In the genomic region with DNA sequence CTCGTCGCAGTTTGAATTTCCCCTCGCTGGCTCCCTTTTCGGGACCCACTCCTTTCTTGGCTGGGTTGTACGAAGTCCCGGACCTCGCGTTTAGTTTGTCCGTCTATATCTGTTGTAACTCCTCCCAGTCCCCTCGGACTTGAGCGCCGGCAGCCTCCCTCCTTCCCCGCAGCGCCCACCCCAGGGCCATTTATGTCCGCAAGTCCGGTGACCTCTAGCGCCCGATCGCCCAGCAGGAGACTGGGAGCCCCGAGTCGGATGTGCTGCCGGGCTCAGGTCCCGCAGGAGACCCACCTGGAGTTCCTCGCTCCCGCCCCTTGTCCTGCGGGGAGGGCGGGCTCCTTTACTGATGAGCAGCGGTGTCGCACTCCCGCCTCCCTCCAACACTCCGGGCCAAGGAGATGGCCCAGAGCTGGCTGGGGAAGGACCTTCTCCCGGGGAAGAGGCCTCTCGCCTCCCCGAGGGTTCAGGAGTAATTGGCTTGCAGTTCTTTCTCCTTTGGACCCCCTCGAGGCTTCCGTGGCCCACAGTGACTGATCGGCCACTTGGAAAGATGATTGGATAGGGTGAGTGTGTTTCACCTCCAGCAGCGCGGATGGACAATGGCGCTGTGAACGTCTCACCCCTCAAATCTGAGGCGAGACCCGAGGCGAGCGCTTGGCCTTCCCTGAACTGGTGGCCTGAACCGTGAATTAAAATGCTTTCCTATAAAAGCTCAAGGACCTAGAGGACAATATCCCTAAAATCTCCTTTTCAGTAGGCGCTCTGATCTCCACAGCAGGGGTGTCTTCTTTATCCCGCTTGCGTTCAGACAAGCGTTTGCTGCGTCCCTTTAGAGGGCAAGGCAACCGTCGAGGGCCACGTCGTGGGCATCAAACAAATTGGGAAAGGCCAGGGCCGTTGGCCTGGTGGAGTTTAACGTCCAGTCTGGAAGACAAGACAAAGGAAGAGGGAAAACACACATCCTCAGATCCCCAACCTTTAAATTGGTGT, we compare ENCODE assay signal across 15 cellular contexts. TPM values are rescaled to one million over a fixed set of nuclear protein-coding genes. Genes with fewer than 3 reads are reported as not detected.
A peak's percentile ranks its signal among the peaks of the same experiment; 100 is the strongest.
DNase-seq lines count a peak whose midpoint lies in the region; ATAC-seq and TF ChIP-seq lines count a peak whose summit lies in the region.
"Had no signal": no experiment of that assay in that cellular context is flagged by ENCODE, and none has a peak within 500 bp of the region (broad histone marks: within the 10 kb centered on the region; RNA-seq: fewer than 3 reads in every experiment).

No MANE protein-coding gene starts in this region.

- no peaks in the 10 kb centered on the region for H3K36me3 Mint-ChIP-seq in naive thymus-derived CD8-positive, alpha-beta T cell
- H3K36me3 Mint-ChIP-seq in activated CD4-positive, alpha-beta memory T cell treated with anti-CD3 and anti-CD28 coated beads for 36 hours, result no peaks in the 10 kb centered on the region

- H3K4me3 Mint-ChIP-seq in naive thymus-derived CD8-positive, alpha-beta T cell, result peak overlapping the region in 7 of 10 donors; percentile 6 to 81 (median 53)
- no peak overlapping the region for H3K4me3 Mint-ChIP-seq in activated CD4-positive, alpha-beta memory T cell treated with anti-CD3 and anti-CD28 coated beads for 36 hours

- H3K9me3 Mint-ChIP-seq in naive thymus-derived CD8-positive, alpha-beta T cell, result peaks cover 0 to 7% (median 0%) of the 10 kb centered on the region in 9 donors
- no peaks in the 10 kb centered on the region for H3K9me3 Mint-ChIP-seq in activated CD4-positive, alpha-beta memory T cell treated with anti-CD3 and anti-CD28 coated beads for 36 hours

- POLR2A ChIA-PET in naive thymus-derived CD8-positive, alpha-beta T cell (lab: Charles Lee), result no interaction called here
- POLR2A ChIA-PET in activated CD4-positive, alpha-beta memory T cell treated with anti-CD3 and anti-CD28 coated beads for 36 hours (lab: Charles Lee), result no interaction called here

- WGBS in ectodermal cell, 2 experiments, result 1 to 2% methylated on average over 57 of the region's 57 CpGs
- 11 to 17% methylated on average over 43 to 57 of the region's 57 CpGs for WGBS in body of pancreas, 2 donors

- peaks cover 11 to 28% (median 17%) of the 10 kb centered on the region in 4 donors for H3K4me1 Mint-ChIP-seq in naive thymus-derived CD8-positive, alpha-beta T cell
- peaks cover 17% of the 10 kb centered on the region for H3K4me1 Mint-ChIP-seq in activated CD4-positive, alpha-beta memory T cell treated with anti-CD3 and anti-CD28 coated beads for 36 hours (ENCODE audit: low read depth)

- no peak for DNase-seq in left ventricle myocardium inferior
- DNase-seq in Right ventricle myocardium superior, result no peak
- no peak for DNase-seq in naive thymus-derived CD8-positive, alpha-beta T cell
- no peak for DNase-seq in activated CD4-positive, alpha-beta memory T cell treated with anti-CD3 and anti-CD28 coated beads for 36 hours
- no peak for DNase-seq in activated CD4-positive, CD25-positive, alpha-beta regulatory T cell (lab: John Stamatoyannopoulos, UW)
- DNase-seq in body of pancreas, result no peak
- DNase-seq: effector CD8-positive, alpha-beta T cell; KG1; NCI-H146; occipital lobe; SHP77 treated with DMSO at 0.1 percent for 48 hours; uterus had no signal

- H3K27ac ChIP-seq in left ventricle myocardium inferior (replicated peaks), result no peak overlapping the region
- H3K27ac ChIP-seq in ectodermal cell (ENCODE audit: insufficient read depth, low read depth, low read length, poor library complexity, severe bottlenecking), result no peak overlapping the region
- no peak overlapping the region for H3K27ac ChIP-seq in body of pancreas
- H3K27ac ChIP-seq: uterus had no signal

- peaks cover 22% of the 10 kb centered on the region for H3K4me1 ChIP-seq in left ventricle myocardium inferior
- H3K4me1 ChIP-seq in ectodermal cell (ENCODE audit: control insufficient read depth, insufficient read depth, low read length), result peaks cover 25% of the 10 kb centered on the region
- H3K4me1 ChIP-seq in body of pancreas, result peaks cover 24% of the 10 kb centered on the region

- TF ChIP-seq CTCF in left ventricle myocardium inferior (IDR thresholded peaks at IDR 0.05; ENCODE audit: borderline replicate concordance), result no peak
- no peak for TF ChIP-seq CTCF in body of pancreas (IDR thresholded peaks at IDR 0.05)

- peak overlapping the region; percentile 54 for H3K4me3 ChIP-seq in left ventricle myocardium inferior
- H3K4me3 ChIP-seq in ectodermal cell (ENCODE audit: insufficient read depth, low read depth, low read length), result peak overlapping the region; percentile 28
- no peak overlapping the region for H3K4me3 ChIP-seq in body of pancreas
- H3K4me3 ChIP-seq: uterus had no signal

- CTCF ChIA-PET in activated CD4-positive, alpha-beta memory T cell treated with anti-CD3 and anti-CD28 coated beads for 36 hours (lab: Charles Lee), result interaction anchor here (0.6 to 1.7 kb wide), 4 partner anchors 8 to 139 kb away, joined by 3 to 12 read pairs (median 4); no protein-coding TSS in a partner anchor

- H3K27ac Mint-ChIP-seq in naive thymus-derived CD8-positive, alpha-beta T cell, result peak overlapping the region in 1 of 10 donors; percentile 19
- no peak overlapping the region for H3K27ac Mint-ChIP-seq in activated CD4-positive, alpha-beta memory T cell treated with anti-CD3 and anti-CD28 coated beads for 36 hours

- peaks cover 50 to 72% (median 65%) of the 10 kb centered on the region in 5 donors for H3K27me3 Mint-ChIP-seq in naive thymus-derived CD8-positive, alpha-beta T cell
- H3K27me3 Mint-ChIP-seq in activated CD4-positive, alpha-beta memory T cell treated with anti-CD3 and anti-CD28 coated beads for 36 hours, result peaks cover 66% of the 10 kb centered on the region

- H3K36me3 ChIP-seq in left ventricle myocardium inferior (no peaks in the 10 kb centered on the region), ectodermal cell (ENCODE audit: control insufficient read depth, insufficient read depth, low read length) (no peaks in the 10 kb centered on the region), body of pancreas (replicated peaks in 1 of 2; ENCODE audit: insufficient read depth in 1 of 2, low read depth in 2 of 2) (no peaks in the 10 kb centered on the region)
- H3K36me3 ChIP-seq: uterus had no signal

- intact Hi-C loops in left ventricle myocardium inferior (cut with micrococcal nuclease) (no loop called here), Right ventricle myocardium superior (cut with DNase I) (no loop called here), body of pancreas (cut with DNase I) (no loop called here)
- intact Hi-C loops in activated CD4-positive, alpha-beta memory T cell treated with anti-CD3 and anti-CD28 coated beads for 36 hours (cut with micrococcal nuclease), result loop anchor here (2.0 to 10.0 kb wide), 3 partner anchors 85 to 1839 kb away; a partner anchor contains a TSS

- ATAC-seq in Right ventricle myocardium superior (ENCODE audit: poor library complexity), result no peak
- ATAC-seq in naive thymus-derived CD8-positive, alpha-beta T cell, result no peak
- ATAC-seq in GM18517 (IDR thresholded peaks at IDR 0.05; ENCODE audit: unreplicated experiment), result no peak
- ATAC-seq in body of pancreas, result no peak

- H3K9me3 ChIP-seq in left ventricle myocardium inferior (replicated peaks), result no peaks in the 10 kb centered on the region
- no peaks in the 10 kb centered on the region for H3K9me3 ChIP-seq in ectodermal cell (ENCODE audit: control insufficient read depth, low read length)
- H3K9me3 ChIP-seq in body of pancreas, result no peaks in the 10 kb centered on the region
- H3K9me3 ChIP-seq: uterus had no signal

- TF ChIP-seq POLR2A in body of pancreas (IDR thresholded peaks at IDR 0.05), result no peak

- no peaks in the 10 kb centered on the region for H3K27me3 ChIP-seq in left ventricle myocardium inferior (ENCODE audit: low read depth)
- peaks cover 100% of the 10 kb centered on the region for H3K27me3 ChIP-seq in ectodermal cell (ENCODE audit: control insufficient read depth, insufficient read depth, low read length, poor library complexity, severe bottlenecking)
- H3K27me3 ChIP-seq in body of pancreas, result peaks cover 0 to 39% of the 10 kb centered on the region in 2 donors

RNA-seq across cellular contexts. Expression of a gene that starts 1.0 kb away (rescaled TPM):
- total RNA-seq in left ventricle myocardium inferior (not detected), Right ventricle myocardium superior (not detected), body of pancreas (not detected)
- polyA plus RNA-seq in ectodermal cell (2013, experiment 1 of 4), result 0.48 TPM
- 3.2 TPM for polyA plus RNA-seq in ectodermal cell (2013, experiment 2 of 4)
- 2.2 TPM for polyA plus RNA-seq in ectodermal cell (2013, experiment 3 of 4)
- polyA plus RNA-seq in ectodermal cell (2013, experiment 4 of 4), result 4.1 TPM
- total RNA-seq in naive thymus-derived CD8-positive, alpha-beta T cell, result not detected
- not detected for polyA plus RNA-seq in naive thymus-derived CD8-positive, alpha-beta T cell
- total RNA-seq in activated CD4-positive, alpha-beta memory T cell treated with anti-CD3 and anti-CD28 coated beads for 36 hours, result under 1 TPM in 1 of 2 experiments, not detected in 1; 0.17 TPM
- total RNA-seq: liver, occipital lobe, uterus had no signal
- polyA plus RNA-seq: liver had no signal

RNA-seq across cellular contexts. Expression of a gene that starts 44.2 kb away (rescaled TPM):
- not detected for total RNA-seq in left ventricle myocardium inferior
- total RNA-seq in Right ventricle myocardium superior, result not detected
- polyA plus RNA-seq in ectodermal cell (2013, experiment 1 of 4), result not detected
- not detected for polyA plus RNA-seq in ectodermal cell (2013, experiment 2 of 4)
- polyA plus RNA-seq in ectodermal cell (2013, experiment 3 of 4), result not detected
- polyA plus RNA-seq in ectodermal cell (2013, experiment 4 of 4), result not detected
- total RNA-seq in naive thymus-derived CD8-positive, alpha-beta T cell, result not detected
- polyA plus RNA-seq in naive thymus-derived CD8-positive, alpha-beta T cell, result not detected
- not detected for total RNA-seq in activated CD4-positive, alpha-beta memory T cell treated with anti-CD3 and anti-CD28 coated beads for 36 hours
- total RNA-seq in body of pancreas, result not detected
- total RNA-seq: liver, occipital lobe, uterus had no signal
- polyA plus RNA-seq: liver had no signal

RNA-seq across cellular contexts. Expression of a gene that starts 54.3 kb away (rescaled TPM):
- not detected for total RNA-seq in left ventricle myocardium inferior
- total RNA-seq in Right ventricle myocardium superior, result not detected
- 0.57 TPM for polyA plus RNA-seq in ectodermal cell (2013, experiment 1 of 4)
- polyA plus RNA-seq in ectodermal cell (2013, experiment 2 of 4), result 0.66 TPM
- 0.48 TPM for polyA plus RNA-seq in ectodermal cell (2013, experiment 3 of 4)
- polyA plus RNA-seq in ectodermal cell (2013, experiment 4 of 4), result 2.6 TPM
- not detected for total RNA-seq in naive thymus-derived CD8-positive, alpha-beta T cell
- polyA plus RNA-seq in naive thymus-derived CD8-positive, alpha-beta T cell, result not detected
- total RNA-seq in activated CD4-positive, alpha-beta memory T cell treated with anti-CD3 and anti-CD28 coated beads for 36 hours, result not detected
- total RNA-seq in body of pancreas, result 1 to 10 TPM in 1 of 2 donors, not detected in 1; 5.2 TPM
- total RNA-seq: liver, uterus had no signal
- polyA plus RNA-seq: liver had no signal

Comparison
In these comparisons a context has a peak if more than half of its experiments do, and no peak if none do; other contexts are left out.
1. H3K4me3 ChIP-seq: peak in left ventricle myocardium inferior (single experiment) and ectodermal cell (single experiment); none in body of pancreas (0 of 2).